ENCODE assay signal across 16 cellular contexts in genomic region chr1:44576456-44577150, GRCh38.
A peak's percentile ranks its signal among the peaks of the same experiment; 100 is the strongest.
DNase-seq lines count a peak whose midpoint lies in the region; ATAC-seq and TF ChIP-seq lines count a peak whose summit lies in the region.
"Had no signal": no experiment of that assay in that cellular context is flagged by ENCODE, and none has a peak within 500 bp of the region (broad histone marks: within the 10 kb centered on the region; RNA-seq: fewer than 3 reads in every experiment).

No MANE protein-coding gene starts in this region.

- no peak overlapping the region for H3K4me2 ChIP-seq in IMR-90 (ENCODE audit: low read depth, low read length)

- CTCF ChIA-PET in IMR-90 (lab: Yijun Ruan, JAX) = interaction anchor here (1.0 kb wide), 1 partner anchor 199 kb away, joined by 3 read pairs; no protein-coding TSS in a partner anchor

- no peak for TF ChIP-seq CTCF in IMR-90 (conservative IDR thresholded peaks at IDR 0.05; ENCODE audit: low read depth, low read length)
- no peak for TF ChIP-seq CTCF in heart right ventricle (IDR thresholded peaks at IDR 0.05)

- no peak overlapping the region for H3K18ac ChIP-seq in IMR-90 (ENCODE audit: low read depth, low read length)

- H2BK20ac ChIP-seq in IMR-90 (ENCODE audit: low read depth, low read length) = no peak overlapping the region

- H3K9me3 ChIP-seq in IMR-90 (ENCODE audit: control insufficient read depth, insufficient read depth, low read length) = no peaks in the 10 kb centered on the region
- H3K9me3 ChIP-seq in heart right ventricle = no peaks in the 10 kb centered on the region

- in situ Hi-C loops in IMR-90 (cut with MboI; ENCODE audit: low sequenced_read_pairs) = no loop called here

- no CpG with 5 or more reads among the region's 5 CpGs for WGBS in IMR-90 (ENCODE audit: extremely low coverage in 2 of 2, insufficient read length in 1 of 2), 2 experiments
- 52 to 54% methylated on average over 5 of the region's 5 CpGs for WGBS in heart right ventricle, 2 donors

- H3K56ac ChIP-seq in IMR-90 (ENCODE audit: extremely low read depth, insufficient read depth, low read length) = no peak overlapping the region

- no peak overlapping the region for H3K14ac ChIP-seq in IMR-90 (replicated peaks; ENCODE audit: low read depth, low read length)

- no peak for DNase-seq in IMR-90
- peak in 36 of 56 donors; percentile 8 to 75 (median 34) for DNase-seq in amygdala (lab: John Stamatoyannopoulos, UW)
- DNase-seq in hippocampal formation (lab: John Stamatoyannopoulos, UW) = peak; percentile 53 to 83
- DNase-seq in putamen (ENCODE audit: low spot score) = peak; percentile 87
- no peak for DNase-seq in NCI-H187 (lab: John Stamatoyannopoulos, UW)
- no peak for DNase-seq in SIG-M5 treated with dmso at 0.1 percent for 504 hours (lab: John Stamatoyannopoulos, UW; ENCODE audit: unreplicated experiment)
- DNase-seq in heart right ventricle = no peak
- DNase-seq: activated CD4-positive, alpha-beta T cell treated with anti-CD3 and anti-CD28 coated beads, Interleukin-2, amount 10 ng/mL, durations not matched to agents 24 days and 14 days; activated T-cell treated with anti-CD3 and anti-CD28 coated beads, Interleukin-2, amount 50 U/mL, for 48 hours; foreskin melanocyte; GM23248; left cardiac atrium; NCI-H510A; RPMI8226; stimulated activated naive CD8-positive, alpha-beta T cell treated with anti-CD3 and anti-CD28 coated beads, Interleukin-15, amount 100 ng/mL, for 72 hours had no signal

- no peak overlapping the region for H2AFZ ChIP-seq in IMR-90 (replicated peaks; ENCODE audit: low read length, poor library complexity)
- H2AFZ ChIP-seq: GM23248 had no signal

- no peak overlapping the region for H3K4me3 ChIP-seq in IMR-90 (ENCODE audit: insufficient read depth, low read depth, low read length)
- H3K4me3 ChIP-seq in heart right ventricle = no peak overlapping the region
- H3K4me3 ChIP-seq: GM23248 had no signal

- H2BK120ac ChIP-seq in IMR-90 (ENCODE audit: low read depth, low read length) = no peak overlapping the region

- TF ChIP-seq RAD21 in IMR-90 (IDR thresholded peaks at IDR 0.05; ENCODE audit: low read length) = no peak

- no peaks in the 10 kb centered on the region for H3K36me3 ChIP-seq in IMR-90 (ENCODE audit: control insufficient read depth, insufficient read depth, low read length)
- no peaks in the 10 kb centered on the region for H3K36me3 ChIP-seq in heart right ventricle

- H2AK5ac ChIP-seq in IMR-90 (ENCODE audit: low read depth, low read length) = no peak overlapping the region

- H4K91ac ChIP-seq in IMR-90 (ENCODE audit: insufficient read depth, low read depth, low read length) = no peak overlapping the region

- ATAC-seq in IMR-90 (ENCODE audit: low read depth) (peak; percentile 53; the same call in 1 of the 2 replicates), heart right ventricle (no peak)
- ATAC-seq: left cardiac atrium; natural killer cell treated with Interleukin-12 subunit alpha and Interleukin-12 subunit beta and Interleukin-15 and Interleukin-18, amount 100 ng/mL, for 72 hours; stimulated activated naive CD8-positive, alpha-beta T cell treated with anti-CD3 and anti-CD28 coated beads, Interleukin-15, amount 100 ng/mL, for 72 hours had no signal

- no peaks in the 10 kb centered on the region for H4K20me1 ChIP-seq in IMR-90 (ENCODE audit: insufficient read depth, low read length)

- no peak overlapping the region for H2BK15ac ChIP-seq in IMR-90 (ENCODE audit: low read depth, low read length)

- no peaks in the 10 kb centered on the region for H3K79me1 ChIP-seq in IMR-90 (ENCODE audit: low read depth in 1 of 2, low read length in 2 of 2)

- H4K8ac ChIP-seq in IMR-90 (ENCODE audit: low read depth in 2 of 2, low read length in 2 of 2) = no peak overlapping the region

- H3K27me3 ChIP-seq in IMR-90 (ENCODE audit: control insufficient read depth, insufficient read depth, low read length) = peaks cover 35% of the 10 kb centered on the region
- no peaks in the 10 kb centered on the region for H3K27me3 ChIP-seq in heart right ventricle

- H3K9me1 ChIP-seq in IMR-90 (ENCODE audit: insufficient read depth, low read length) = no peaks in the 10 kb centered on the region

- TF ChIP-seq POLR2A in IMR-90 (IDR thresholded peaks at IDR 0.05; ENCODE audit: low read depth, low read length) = no peak

- H4K5ac ChIP-seq in IMR-90 (ENCODE audit: low read depth, low read length) = no peak overlapping the region

- intact Hi-C loops in IMR-90 (cut with micrococcal nuclease) (no loop called here), heart right ventricle (cut with DNase I) (loop anchor here in 1 of 10 donors (10.0 kb wide), 1 partner anchor 78 kb away; no protein-coding TSS in a partner anchor)

- POLR2A ChIA-PET in IMR-90 (lab: Charles Lee; ENCODE audit: unreplicated experiment) = no interaction called here

- H3K4me1 ChIP-seq in IMR-90 (ENCODE audit: control insufficient read depth, insufficient read depth, low read length) (no peaks in the 10 kb centered on the region), heart right ventricle (no peaks in the 10 kb centered on the region)

- dilution Hi-C loops in IMR-90 (cut with HindIII; ENCODE audit: low sequenced_read_pairs, unreplicated experiment) = no loop called here

- no peak overlapping the region for H3K23ac ChIP-seq in IMR-90 (ENCODE audit: low read depth, low read length)

- H3K9ac ChIP-seq in IMR-90 (ENCODE audit: low read depth, low read length) = no peak overlapping the region
- H3K9ac ChIP-seq: GM23248 had no signal

- no peak overlapping the region for H2BK5ac ChIP-seq in IMR-90 (ENCODE audit: low read depth, low read length, poor library complexity, severe bottlenecking)

- H3K4ac ChIP-seq in IMR-90 (ENCODE audit: low read depth, low read length) = no peak overlapping the region

- H3K27ac ChIP-seq in IMR-90 (ENCODE audit: insufficient read depth, low read length) (no peak overlapping the region), heart right ventricle (no peak overlapping the region)
- H3K27ac ChIP-seq: GM23248 had no signal

- no peak overlapping the region for H2AK9ac ChIP-seq in IMR-90 (replicated peaks; ENCODE audit: low read depth, low read length, poor library complexity)

- no TSS peak for BruUV-seq in IMR-90 (replicated peaks; lab: Mats Ljungman, UMichigan)

TF ChIP-seq in IMR-90, 13 proteins besides CTCF, POLR2A, EP300 and RAD21:
- TF ChIP-seq RFX5 (IDR thresholded peaks at IDR 0.05; ENCODE audit: low read depth, low read length) (no peak), NFE2L2 (IDR thresholded peaks at IDR 0.05; ENCODE audit: low read depth, low read length) (no peak), MXI1 (IDR thresholded peaks at IDR 0.05; ENCODE audit: borderline replicate concordance, low read depth, low read length) (no peak), CHD1 (IDR thresholded peaks at IDR 0.05; ENCODE audit: low read depth, low read length) (no peak), MAFK (IDR thresholded peaks at IDR 0.05; ENCODE audit: low read depth, low read length) (no peak), USF2 (IDR thresholded peaks at IDR 0.05; ENCODE audit: low read depth, low read length) (no peak), SMC3 (IDR thresholded peaks at IDR 0.05; ENCODE audit: low read depth, low read length) (no peak), RCOR1 (IDR thresholded peaks at IDR 0.05; ENCODE audit: insufficient replicate concordance, low read length) (no peak), MAZ (IDR thresholded peaks at IDR 0.05; ENCODE audit: borderline replicate concordance, low read depth, low read length) (no peak), CEBPB (IDR thresholded peaks at IDR 0.05; ENCODE audit: low read depth, low read length) (no peak), FOS (IDR thresholded peaks at IDR 0.05; ENCODE audit: low read depth, low read length) (no peak), BHLHE40 (IDR thresholded peaks at IDR 0.05; ENCODE audit: low read depth, low read length) (no peak)
- TF ChIP-seq, protein P1, sequence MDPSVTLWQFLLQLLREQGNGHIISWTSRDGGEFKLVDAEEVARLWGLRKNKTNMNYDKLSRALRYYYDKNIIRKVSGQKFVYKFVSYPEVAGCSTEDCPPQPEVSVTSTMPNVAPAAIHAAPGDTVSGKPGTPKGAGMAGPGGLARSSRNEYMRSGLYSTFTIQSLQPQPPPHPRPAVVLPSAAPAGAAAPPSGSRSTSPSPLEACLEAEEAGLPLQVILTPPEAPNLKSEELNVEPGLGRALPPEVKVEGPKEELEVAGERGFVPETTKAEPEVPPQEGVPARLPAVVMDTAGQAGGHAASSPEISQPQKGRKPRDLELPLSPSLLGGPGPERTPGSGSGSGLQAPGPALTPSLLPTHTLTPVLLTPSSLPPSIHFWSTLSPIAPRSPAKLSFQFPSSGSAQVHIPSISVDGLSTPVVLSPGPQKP (IDR thresholded peaks at IDR 0.05; ENCODE audit: borderline replicate concordance, low read depth, low read length) = no peak
TF ChIP-seq in IMR-90: peak in this region for 0.

Comparison
In these comparisons a context has a peak if more than half of its experiments do, and no peak if none do; other contexts are left out.
1. DNase-seq: peak in amygdala (36 of 56), hippocampal formation (2 of 2) and putamen (single experiment); none in IMR-90 (single experiment), NCI-H187 (0 of 2), SIG-M5 treated with dmso at 0.1 percent for 504 hours (single experiment) and heart right ventricle (0 of 2).